1 cellular context compared by ENCODE assay signal in the genomic region with DNA sequence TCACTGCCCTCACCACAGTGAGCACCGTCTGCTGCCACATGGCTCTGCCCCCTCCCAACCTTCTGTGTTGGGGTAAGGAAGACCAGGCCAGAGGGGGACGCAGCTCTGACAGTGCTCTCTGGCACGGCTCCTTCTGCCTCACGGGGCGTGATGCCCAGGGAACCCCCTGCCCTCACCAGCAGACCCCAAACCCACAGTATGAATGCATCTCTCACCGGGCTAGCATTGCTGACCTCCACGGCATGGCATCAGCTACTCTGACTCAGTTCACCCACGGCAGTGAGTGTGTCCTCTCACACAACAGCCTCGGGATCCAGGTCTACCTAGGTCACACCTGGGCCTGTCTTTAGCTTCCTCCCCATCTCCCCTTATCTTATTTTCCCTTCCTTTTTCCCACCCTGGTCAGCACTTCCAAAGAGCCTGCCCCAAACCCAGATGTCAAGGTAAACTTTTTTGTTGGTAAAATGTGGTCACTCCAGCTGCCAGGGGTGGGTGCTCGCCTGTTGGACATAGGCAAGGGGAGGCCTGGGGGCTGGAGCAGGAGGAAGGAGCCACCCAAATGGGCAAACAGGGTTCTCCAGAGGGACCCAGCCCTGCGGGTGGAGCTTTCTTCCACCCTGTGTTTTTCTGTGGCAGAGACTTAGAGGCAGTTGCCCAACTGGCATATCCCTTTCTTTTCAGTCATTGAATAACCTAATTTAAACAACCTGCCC.
TF ChIP-seq lines count a peak whose summit lies in the region.

No MANE protein-coding gene starts in this region.

TF ChIP-seq in IMR-90, 13 proteins besides CTCF, POLR2A, EP300 and RAD21 (continued from another document):
- TF ChIP-seq, protein P1, sequence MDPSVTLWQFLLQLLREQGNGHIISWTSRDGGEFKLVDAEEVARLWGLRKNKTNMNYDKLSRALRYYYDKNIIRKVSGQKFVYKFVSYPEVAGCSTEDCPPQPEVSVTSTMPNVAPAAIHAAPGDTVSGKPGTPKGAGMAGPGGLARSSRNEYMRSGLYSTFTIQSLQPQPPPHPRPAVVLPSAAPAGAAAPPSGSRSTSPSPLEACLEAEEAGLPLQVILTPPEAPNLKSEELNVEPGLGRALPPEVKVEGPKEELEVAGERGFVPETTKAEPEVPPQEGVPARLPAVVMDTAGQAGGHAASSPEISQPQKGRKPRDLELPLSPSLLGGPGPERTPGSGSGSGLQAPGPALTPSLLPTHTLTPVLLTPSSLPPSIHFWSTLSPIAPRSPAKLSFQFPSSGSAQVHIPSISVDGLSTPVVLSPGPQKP (IDR thresholded peaks at IDR 0.05; ENCODE audit: borderline replicate concordance, low read depth, low read length): no peak
- TF ChIP-seq, protein P2, sequence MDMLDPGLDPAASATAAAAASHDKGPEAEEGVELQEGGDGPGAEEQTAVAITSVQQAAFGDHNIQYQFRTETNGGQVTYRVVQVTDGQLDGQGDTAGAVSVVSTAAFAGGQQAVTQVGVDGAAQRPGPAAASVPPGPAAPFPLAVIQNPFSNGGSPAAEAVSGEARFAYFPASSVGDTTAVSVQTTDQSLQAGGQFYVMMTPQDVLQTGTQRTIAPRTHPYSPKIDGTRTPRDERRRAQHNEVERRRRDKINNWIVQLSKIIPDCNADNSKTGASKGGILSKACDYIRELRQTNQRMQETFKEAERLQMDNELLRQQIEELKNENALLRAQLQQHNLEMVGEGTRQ (IDR thresholded peaks at IDR 0.05; ENCODE audit: low read depth, low read length): no peak
- no peak for TF ChIP-seq CEBPB (IDR thresholded peaks at IDR 0.05; ENCODE audit: low read depth, low read length)
- TF ChIP-seq CHD1 (IDR thresholded peaks at IDR 0.05; ENCODE audit: low read depth, low read length): no peak
- no peak for TF ChIP-seq RCOR1 (IDR thresholded peaks at IDR 0.05; ENCODE audit: insufficient replicate concordance, low read length)
- TF ChIP-seq MAZ (IDR thresholded peaks at IDR 0.05; ENCODE audit: borderline replicate concordance, low read depth, low read length): no peak
- no peak for TF ChIP-seq MAFK (IDR thresholded peaks at IDR 0.05; ENCODE audit: low read depth, low read length)
- no peak for TF ChIP-seq BHLHE40 (IDR thresholded peaks at IDR 0.05; ENCODE audit: low read depth, low read length)
- TF ChIP-seq RFX5 (IDR thresholded peaks at IDR 0.05; ENCODE audit: low read depth, low read length): no peak
- TF ChIP-seq MXI1 (IDR thresholded peaks at IDR 0.05; ENCODE audit: borderline replicate concordance, low read depth, low read length): no peak
- no peak for TF ChIP-seq SMC3 (IDR thresholded peaks at IDR 0.05; ENCODE audit: low read depth, low read length)
